In the genomic region with DNA sequence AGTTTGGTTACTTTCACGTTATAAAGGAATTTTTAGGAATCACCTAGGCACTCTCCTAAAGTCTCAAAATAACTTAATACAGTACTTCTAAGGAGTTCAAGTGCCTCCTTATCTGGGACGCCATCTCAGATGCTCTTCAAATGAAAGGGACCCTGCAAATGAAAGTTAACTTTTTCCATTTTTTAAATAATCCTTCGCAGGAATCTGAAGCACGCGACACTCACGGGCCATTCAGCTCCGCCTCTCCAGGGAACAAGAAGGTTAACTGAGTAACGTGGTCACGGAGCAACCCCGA, we compare ENCODE assay signal across 8 cellular contexts. TPM values are rescaled to one million over a fixed set of nuclear protein-coding genes. Genes with fewer than 3 reads are reported as not detected.
DNase-seq lines count a peak whose midpoint lies in the region; ATAC-seq lines count a peak whose summit lies in the region.

No MANE protein-coding gene starts in this region.

- H3K36me3 Mint-ChIP-seq in central memory CD8-positive, alpha-beta T cell (ENCODE audit: insufficient read depth) = peaks cover 19% of the 10 kb centered on the region
- H3K36me3 Mint-ChIP-seq in naive thymus-derived CD8-positive, alpha-beta T cell = peaks cover 0 to 12% (median 0%) of the 10 kb centered on the region in 3 donors

- peak overlapping the region; percentile 84 to 99 (median 94) for H3K9ac ChIP-seq in BLaER1 treated with 17β-estradiol and CSF1 and Interleukin-3, amounts not matched to agents 10 nM and 100 nM
- peak overlapping the region; percentile 96 for H3K9ac ChIP-seq in HUES6 (ENCODE audit: low read length)

- H3K4me3 ChIP-seq in BLaER1 treated with 17β-estradiol and CSF1 and Interleukin-3, amounts not matched to agents 10 nM and 100 nM = peak overlapping the region; percentile 80 to 96 (median 89)
- H3K4me3 ChIP-seq in HUES6 (ENCODE audit: low read depth, low read length) = peak overlapping the region; percentile 93

- POLR2A ChIA-PET in naive thymus-derived CD8-positive, alpha-beta T cell (lab: Charles Lee) = interaction anchor here (0.8 to 3.0 kb wide), 4 partner anchors 10 to 104 kb away, joined by 3 to 19 read pairs (median 5); a partner anchor contains a TSS

- H3K4me3 Mint-ChIP-seq in central memory CD8-positive, alpha-beta T cell = peak overlapping the region; percentile 100
- H3K4me3 Mint-ChIP-seq in naive thymus-derived CD8-positive, alpha-beta T cell = peak overlapping the region; percentile 94 to 100 (median 98)

- no peaks in the 10 kb centered on the region for H3K27me3 Mint-ChIP-seq in central memory CD8-positive, alpha-beta T cell
- H3K27me3 Mint-ChIP-seq in naive thymus-derived CD8-positive, alpha-beta T cell = no peaks in the 10 kb centered on the region

- no peaks in the 10 kb centered on the region for H3K9me3 Mint-ChIP-seq in central memory CD8-positive, alpha-beta T cell
- H3K9me3 Mint-ChIP-seq in naive thymus-derived CD8-positive, alpha-beta T cell = no peaks in the 10 kb centered on the region

- no peak for ATAC-seq in central memory CD8-positive, alpha-beta T cell (replicated peaks; ENCODE audit: extremely low read depth, poor library complexity, severe bottlenecking)
- ATAC-seq in naive thymus-derived CD8-positive, alpha-beta T cell = peak; percentile 60 to 64
- no peak for ATAC-seq in GM19452 (IDR thresholded peaks at IDR 0.05; ENCODE audit: unreplicated experiment)

- H3K4me1 Mint-ChIP-seq in central memory CD8-positive, alpha-beta T cell = peaks cover 56% of the 10 kb centered on the region
- H3K4me1 Mint-ChIP-seq in naive thymus-derived CD8-positive, alpha-beta T cell = peaks cover 33 to 67% (median 62%) of the 10 kb centered on the region in 4 donors

- H3K36me3 ChIP-seq in BLaER1 treated with 17β-estradiol and CSF1 and Interleukin-3, amounts not matched to agents 10 nM and 100 nM = peaks cover 0 to 24% (median 12%) of the 10 kb centered on the region in 11 experiments; a peak in 18 of 22 replicates
- no peaks in the 10 kb centered on the region for H3K36me3 ChIP-seq in HUES6 (ENCODE audit: control insufficient read depth, insufficient read depth, low read length)

- H3K27ac ChIP-seq in BLaER1 treated with 17β-estradiol and CSF1 and Interleukin-3, amounts not matched to agents 10 nM and 100 nM = peak overlapping the region; percentile 89 to 99 (median 95)
- peak overlapping the region; percentile 88; the same call in 1 of the 2 replicates for H3K27ac ChIP-seq in HUES6 (ENCODE audit: low read depth, low read length)

- peak overlapping the region; percentile 78 to 95 (median 87) for H3K4me2 ChIP-seq in BLaER1 treated with 17β-estradiol and CSF1 and Interleukin-3, amounts not matched to agents 10 nM and 100 nM

- H3K9me3 ChIP-seq in BLaER1 treated with 17β-estradiol and CSF1 and Interleukin-3, amounts not matched to agents 10 nM and 100 nM (replicated peaks in 1 of 11) = no peaks in the 10 kb centered on the region
- no peaks in the 10 kb centered on the region for H3K9me3 ChIP-seq in HUES6 (ENCODE audit: control insufficient read depth, insufficient read depth, low read depth, low read length)

- no peak for DNase-seq in central memory CD8-positive, alpha-beta T cell (ENCODE audit: low spot score in 2 of 2)
- no peak for DNase-seq in naive thymus-derived CD8-positive, alpha-beta T cell
- DNase-seq in C1 segment of cervical spinal cord (lab: John Stamatoyannopoulos, UW) (no peak), NCI-H526 (lab: John Stamatoyannopoulos, UW) (no peak)
- DNase-seq in activated CD4-positive, CD25-positive, alpha-beta regulatory T cell treated with anti-CD3 and anti-CD28 coated beads, Interleukin-2, amount 50 U/mL, for 72 hours = no peak

- peak overlapping the region; percentile 98 for H3K27ac Mint-ChIP-seq in central memory CD8-positive, alpha-beta T cell (ENCODE audit: low read depth)
- H3K27ac Mint-ChIP-seq in naive thymus-derived CD8-positive, alpha-beta T cell = peak overlapping the region; percentile 97 to 100 (median 99)

- peaks cover 26 to 51% (median 43%) of the 10 kb centered on the region in 10 experiments for H3K4me1 ChIP-seq in BLaER1 treated with 17β-estradiol and CSF1 and Interleukin-3, amounts not matched to agents 10 nM and 100 nM
- peaks cover 12% of the 10 kb centered on the region for H3K4me1 ChIP-seq in HUES6 (ENCODE audit: control insufficient read depth, insufficient read depth, low read length)

- H3K27me3 ChIP-seq in BLaER1 treated with 17β-estradiol and CSF1 and Interleukin-3, amounts not matched to agents 10 nM and 100 nM = no peaks in the 10 kb centered on the region
- no peaks in the 10 kb centered on the region for H3K27me3 ChIP-seq in HUES6 (ENCODE audit: control insufficient read depth, insufficient read depth, low read length)

- peaks cover 27 to 42% (median 37%) of the 10 kb centered on the region in 11 experiments; a peak in 21 of 22 replicates for H4K20me1 ChIP-seq in BLaER1 treated with 17β-estradiol and CSF1 and Interleukin-3, amounts not matched to agents 10 nM and 100 nM

RNA-seq across cellular contexts. Expression of a gene that starts 0.5 kb away (rescaled TPM):
- 10 to 100 TPM; 69.9 to 73.2 TPM for total RNA-seq in naive thymus-derived CD8-positive, alpha-beta T cell
- 10 to 100 TPM; 57.3 to 77.8 (median 61.6) TPM for polyA plus RNA-seq in naive thymus-derived CD8-positive, alpha-beta T cell

Comparison
In these comparisons a context has a peak if more than half of its experiments do, and no peak if none do; other contexts are left out.
1. ATAC-seq: peak in naive thymus-derived CD8-positive, alpha-beta T cell (2 of 2); none in central memory CD8-positive, alpha-beta T cell (single experiment) and GM19452 (single experiment).